Comparison of ENCODE assay signal across 8 cellular contexts in genomic region chr10:3850999-3851937, GRCh38.
A peak's percentile ranks its signal among the peaks of the same experiment; 100 is the strongest.
DNase-seq lines count a peak whose midpoint lies in the region; ATAC-seq, FAIRE-seq and TF ChIP-seq lines count a peak whose summit lies in the region.

No MANE protein-coding gene starts in this region.

- H3K27ac ChIP-seq in GM12878 (ENCODE audit: control insufficient read depth, insufficient read depth) = peak overlapping the region; percentile 73
- H3K27ac ChIP-seq in left lung = peak overlapping the region; percentile 87 to 95
- peak overlapping the region; percentile 81 to 87 (median 86) for H3K27ac ChIP-seq in upper lobe of left lung
- no peak overlapping the region for H3K27ac ChIP-seq in CD8-positive, alpha-beta T cell (ENCODE audit: low read depth, low read length)

- POLR2A ChIA-PET in GM12878 (lab: Charles Lee) = interaction anchor here (0.5 to 5.6 kb wide), 19 partner anchors 10 to 1966 kb away, joined by 3 to 51 read pairs (median 6); partner anchors contain the start of gene KLF6
- POLR2A ChIA-PET in CD8-positive, alpha-beta T cell (lab: Charles Lee) = interaction anchor here (0.7 to 1.1 kb wide), 2 partner anchors 19 to 24 kb away, joined by 3 to 4 read pairs; no protein-coding TSS in a partner anchor

- no peaks in the 10 kb centered on the region for H3K27me3 Mint-ChIP-seq in activated CD8-positive, alpha-beta memory T cell treated with anti-CD3 and anti-CD28 coated beads, Interleukin-2, amount 10 ng/mL, durations not matched to agents 7 days and 5 days
- no peaks in the 10 kb centered on the region for H3K27me3 Mint-ChIP-seq in CD8-positive, alpha-beta T cell (ENCODE audit: low read depth)

- H2AFZ ChIP-seq in GM12878 (ENCODE audit: control insufficient read depth, low read depth, low read length) = peak overlapping the region; percentile 48

- TF ChIP-seq CTCF in GM12878 (IDR thresholded peaks at IDR 0.05 in 2 of 3, conservative IDR thresholded peaks at IDR 0.05 in 1 of 3; ENCODE audit: control insufficient read depth in 2 of 3, extremely low read depth in 1 of 3, insufficient read depth in 1 of 3, low read depth in 3 of 3, low read length in 3 of 3) = no peak
- TF ChIP-seq CTCF in left lung (IDR thresholded peaks at IDR 0.05) = no peak
- TF ChIP-seq CTCF in upper lobe of left lung (IDR thresholded peaks at IDR 0.05) = no peak
- TF ChIP-seq CTCF in CD8-positive, alpha-beta T cell (IDR thresholded peaks at IDR 0.05) = no peak

- in situ Hi-C loops in GM12878 (cut with MboI) = no loop called here

- no peaks in the 10 kb centered on the region for H3K79me2 ChIP-seq in GM12878 (ENCODE audit: control insufficient read depth, insufficient read depth, low read length)

- intact Hi-C loops in GM12878 (cut with micrococcal nuclease; ENCODE audit: unreplicated experiment) (loop anchor here (1.0 to 2.0 kb wide), 2 partner anchors 14 to 51 kb away; no protein-coding TSS in a partner anchor), left lung (cut with DNase I) (loop anchor here in 1 of 2 donors (5.0 kb wide), 1 partner anchor 69 kb away; no protein-coding TSS in a partner anchor)
- intact Hi-C loops in CD8-positive, alpha-beta T cell (cut with DNase I, micrococcal nuclease) = loop anchor here (5.0 kb wide), 3 partner anchors 44 to 96 kb away; partner anchors contain the start of gene KLF6 (in 2 of the 2)

- RAD21 ChIA-PET in GM12878 (lab: Charles Lee; ENCODE audit: unreplicated experiment) = interaction anchor here (0.7 to 7.0 kb wide), 22 partner anchors 9 to 115 kb away, joined by 3 to 135 read pairs (median 14); partner anchors contain the start of gene KLF6

- CTCF ChIA-PET in activated CD8-positive, alpha-beta memory T cell treated with anti-CD3 and anti-CD28 coated beads, Interleukin-2, amount 10 ng/mL, durations not matched to agents 7 days and 5 days (lab: Charles Lee) = interaction anchor here (1.1 to 2.0 kb wide), 3 partner anchors 10 to 36 kb away, joined by 4 to 6 read pairs (median 5); no protein-coding TSS in a partner anchor
- CTCF ChIA-PET in GM12878 (lab: Yijun Ruan, JAX) = interaction anchor here (1.0 to 3.2 kb wide), 13 partner anchors 10 to 69 kb away, joined by 3 to 18 read pairs (median 6); partner anchors contain the start of gene KLF6
- CTCF ChIA-PET in CD8-positive, alpha-beta T cell (lab: Charles Lee) = interaction anchor here (0.6 kb wide), 1 partner anchor 87 kb away, joined by 3 read pairs; no protein-coding TSS in a partner anchor

- peaks cover 31% of the 10 kb centered on the region for H3K4me1 ChIP-seq in GM12878 (ENCODE audit: control insufficient read depth, insufficient read depth, low read length)
- peaks cover 26 to 53% of the 10 kb centered on the region in 2 donors for H3K4me1 ChIP-seq in left lung
- peaks cover 32 to 43% (median 36%) of the 10 kb centered on the region in 4 donors for H3K4me1 ChIP-seq in upper lobe of left lung
- H3K4me1 ChIP-seq in CD8-positive, alpha-beta T cell (ENCODE audit: insufficient read depth, low read length) = no peaks in the 10 kb centered on the region

- TF ChIP-seq RAD21 in GM12878 (IDR thresholded peaks at IDR 0.05; ENCODE audit: insufficient read depth, low read depth, low read length) = no peak

- peak overlapping the region; percentile 56 for H3K4me2 ChIP-seq in GM12878 (ENCODE audit: control insufficient read depth, insufficient read depth)

- BruUV-seq in GM12878 (replicated peaks; lab: Mats Ljungman, UMichigan) = TSS peak; percentile 89

- TF ChIP-seq POLR2A in GM12878 (IDR thresholded peaks at IDR 0.05; ENCODE audit: low read depth, low read length) (no peak), upper lobe of left lung (IDR thresholded peaks at IDR 0.05) (peak in 1 of 4 donors; percentile 31)

- peak overlapping the region; percentile 81 for H3K27ac Mint-ChIP-seq in activated CD8-positive, alpha-beta memory T cell treated with anti-CD3 and anti-CD28 coated beads, Interleukin-2, amount 10 ng/mL, durations not matched to agents 7 days and 5 days
- H3K27ac Mint-ChIP-seq in CD8-positive, alpha-beta T cell = no peak overlapping the region

- no peak overlapping the region for H3K4me3 Mint-ChIP-seq in activated CD8-positive, alpha-beta memory T cell treated with anti-CD3 and anti-CD28 coated beads, Interleukin-2, amount 10 ng/mL, durations not matched to agents 7 days and 5 days
- no peak overlapping the region for H3K4me3 Mint-ChIP-seq in CD8-positive, alpha-beta T cell

- no peak for DNase-seq in activated CD8-positive, alpha-beta memory T cell treated with anti-CD3 and anti-CD28 coated beads, Interleukin-2, amount 10 ng/mL, durations not matched to agents 7 days and 5 days
- no peak for DNase-seq in activated CD8-positive, alpha-beta memory T cell treated with anti-CD3 and anti-CD28 coated beads, Interleukin-2, amount 50 U/mL, for 48 hours
- DNase-seq in MG63 (peak; percentile 52), GM12878 (ENCODE audit: low read depth, low spot score) (peak; percentile 72), left lung (no peak), upper lobe of left lung (no peak), DMS79 treated with DMSO at 0.1 percent for 48 hours (lab: John Stamatoyannopoulos, UW) (no peak)
- DNase-seq in CD8-positive, alpha-beta T cell = no peak

- no peaks in the 10 kb centered on the region for H3K36me3 Mint-ChIP-seq in activated CD8-positive, alpha-beta memory T cell treated with anti-CD3 and anti-CD28 coated beads, Interleukin-2, amount 10 ng/mL, durations not matched to agents 7 days and 5 days
- H3K36me3 Mint-ChIP-seq in CD8-positive, alpha-beta T cell = no peaks in the 10 kb centered on the region

- TF ChIP-seq EP300 in GM12878 (IDR thresholded peaks at IDR 0.05; ENCODE audit: borderline replicate concordance in 1 of 2, control insufficient read depth in 1 of 2, low read depth in 2 of 2, low read length in 2 of 2) (peak; percentile 57 to 73; a peak in 2 of 4 replicates), upper lobe of left lung (IDR thresholded peaks at IDR 0.05) (peak in 2 of 4 donors; percentile 17 to 28)

- peak overlapping the region; percentile 5; the same call in 1 of the 2 replicates for H3K9ac ChIP-seq in GM12878 (ENCODE audit: control insufficient read depth, insufficient read depth, low read length)

- no peak for ATAC-seq in activated CD8-positive, alpha-beta memory T cell treated with anti-CD3 and anti-CD28 coated beads, Interleukin-2, amount 10 ng/mL, durations not matched to agents 7 days and 5 days
- ATAC-seq in GM12878 (peak; percentile 62), left lung (peak; percentile 17), upper lobe of left lung (ENCODE audit: low FRiP score in 2 of 2) (peak in 1 of 2 donors; percentile 80)
- no peak for ATAC-seq in CD8-positive, alpha-beta T cell

- 13% methylated on average over 9 of the region's 9 CpGs for WGBS in GM12878 (ENCODE audit: insufficient coverage, insufficient replicate concordance, low lambda C conversion rate, missing lambda C conversion rate)
- WGBS in upper lobe of left lung, 2 donors = 46 to 62% methylated on average over 9 of the region's 9 CpGs

- no peak for FAIRE-seq in GM12878 (lab: Jason Lieb, UNC)

- H3K9me3 Mint-ChIP-seq in activated CD8-positive, alpha-beta memory T cell treated with anti-CD3 and anti-CD28 coated beads, Interleukin-2, amount 10 ng/mL, durations not matched to agents 7 days and 5 days (ENCODE audit: low read depth) = no peaks in the 10 kb centered on the region
- no peaks in the 10 kb centered on the region for H3K9me3 Mint-ChIP-seq in CD8-positive, alpha-beta T cell

- H3K36me3 ChIP-seq in MG63 = no peaks in the 10 kb centered on the region
- no peaks in the 10 kb centered on the region for H3K36me3 ChIP-seq in GM12878 (ENCODE audit: control insufficient read depth in 2 of 2, insufficient read depth in 2 of 2, low read length in 1 of 2)
- no peaks in the 10 kb centered on the region for H3K36me3 ChIP-seq in left lung
- no peaks in the 10 kb centered on the region for H3K36me3 ChIP-seq in upper lobe of left lung
- H3K36me3 ChIP-seq in CD8-positive, alpha-beta T cell (ENCODE audit: insufficient read depth, low read length) = no peaks in the 10 kb centered on the region

- H3K4me3 ChIP-seq in MG63 = no peak overlapping the region
- H3K4me3 ChIP-seq in GM12878 = no peak overlapping the region
- no peak overlapping the region for H3K4me3 ChIP-seq in left lung
- H3K4me3 ChIP-seq in upper lobe of left lung = no peak overlapping the region
- H3K4me3 ChIP-seq in CD8-positive, alpha-beta T cell (ENCODE audit: low read depth, low read length) = no peak overlapping the region

- SMC1A ChIA-PET in GM12878 (lab: Charles Lee; ENCODE audit: uncharacterized antibody, unreplicated experiment) = interaction anchor here (0.5 to 12.8 kb wide), 26 partner anchors 10 to 197 kb away, joined by 3 to 295 read pairs (median 9); partner anchors contain the start of gene KLF6

- H3K9me3 ChIP-seq in MG63 (no peaks in the 10 kb centered on the region), GM12878 (replicated peaks; ENCODE audit: control insufficient read depth, insufficient read depth, low read length) (no peaks in the 10 kb centered on the region; the same call in 1 of the 3 replicates), left lung (no peaks in the 10 kb centered on the region), upper lobe of left lung (no peaks in the 10 kb centered on the region)
- no peaks in the 10 kb centered on the region for H3K9me3 ChIP-seq in CD8-positive, alpha-beta T cell (ENCODE audit: low read length)

- no peaks in the 10 kb centered on the region for H3K27me3 ChIP-seq in MG63
- H3K27me3 ChIP-seq in GM12878 (replicated peaks in 1 of 2; ENCODE audit: control insufficient read depth in 2 of 2, insufficient read depth in 2 of 2, low read length in 1 of 2) = no peaks in the 10 kb centered on the region
- no peaks in the 10 kb centered on the region for H3K27me3 ChIP-seq in left lung
- H3K27me3 ChIP-seq in upper lobe of left lung = no peaks in the 10 kb centered on the region
- no peaks in the 10 kb centered on the region for H3K27me3 ChIP-seq in CD8-positive, alpha-beta T cell (ENCODE audit: insufficient read depth, low read length)

- no peaks in the 10 kb centered on the region for H4K20me1 ChIP-seq in GM12878 (ENCODE audit: control insufficient read depth, insufficient read depth)

- H3K4me1 Mint-ChIP-seq in activated CD8-positive, alpha-beta memory T cell treated with anti-CD3 and anti-CD28 coated beads, Interleukin-2, amount 10 ng/mL, durations not matched to agents 7 days and 5 days = peaks cover 30% of the 10 kb centered on the region
- peaks cover 18% of the 10 kb centered on the region for H3K4me1 Mint-ChIP-seq in CD8-positive, alpha-beta T cell (ENCODE audit: low read depth)

TF ChIP-seq in GM12878, 131 proteins besides CTCF, POLR2A, EP300 and RAD21 (continues in another document):
- 0 out of 2 replicates have a peak, but pooled peaks have one; percentile 7 for TF ChIP-seq BACH1 (IDR thresholded peaks at IDR 0.05; ENCODE audit: borderline replicate concordance)
- TF ChIP-seq JUND (IDR thresholded peaks at IDR 0.05; ENCODE audit: low read depth, low read length) = no peak
- TF ChIP-seq EED (IDR thresholded peaks at IDR 0.05; ENCODE audit: low read depth) = peak; percentile 71; the same call in 1 of the 2 replicates
- TF ChIP-seq CBFB (IDR thresholded peaks at IDR 0.05; ENCODE audit: low read depth) = no peak
- 0 out of 2 replicates have a peak, but pooled peaks have one; percentile 57 for TF ChIP-seq WRNIP1 (IDR thresholded peaks at IDR 0.05; ENCODE audit: borderline replicate concordance, low read depth, low read length)
- TF ChIP-seq HDAC2 (IDR thresholded peaks at IDR 0.05) = no peak
- no peak for TF ChIP-seq PAX8 (IDR thresholded peaks at IDR 0.05)

Comparison
In these comparisons a context has a peak if more than half of its experiments do, and no peak if none do; other contexts are left out.
1. ATAC-seq: peak in GM12878 (single experiment) and left lung (single experiment); none in activated CD8-positive, alpha-beta memory T cell treated with anti-CD3 and anti-CD28 coated beads, Interleukin-2, amount 10 ng/mL, durations not matched to agents 7 days and 5 days (single experiment) and CD8-positive, alpha-beta T cell (single experiment).
2. DNase-seq: peak in MG63 (single experiment) and GM12878 (single experiment); none in activated CD8-positive, alpha-beta memory T cell treated with anti-CD3 and anti-CD28 coated beads, Interleukin-2, amount 10 ng/mL, durations not matched to agents 7 days and 5 days (single experiment), activated CD8-positive, alpha-beta memory T cell treated with anti-CD3 and anti-CD28 coated beads, Interleukin-2, amount 50 U/mL, for 48 hours (single experiment), left lung (0 of 2), upper lobe of left lung (0 of 2), CD8-positive, alpha-beta T cell (0 of 7) and DMS79 treated with DMSO at 0.1 percent for 48 hours (single experiment).